ENCODE assay signal across 11 cellular contexts in genomic region chr13:30443491-30443890, GRCh38. TPM values are rescaled to one million over a fixed set of nuclear protein-coding genes. Genes with fewer than 3 reads are reported as not detected.
"Had no signal": no experiment of that assay in that cellular context is flagged by ENCODE, and none has a peak within 500 bp of the region (broad histone marks: within the 10 kb centered on the region; RNA-seq: fewer than 3 reads in every experiment).

No MANE protein-coding gene starts in this region.

RNA-seq across cellular contexts. Expression of gene UBE2L5, which starts 21.2 kb away (rescaled TPM):
- total RNA-seq: activated CD4-positive, alpha-beta T cell treated with anti-CD3 and anti-CD28 coated beads, Interleukin-2, amount 10 ng/mL, durations not matched to agents 24 days and 14 days; activated CD8-positive, alpha-beta T cell treated with anti-CD3 and anti-CD28 coated beads for 36 hours; activated naive CD8-positive, alpha-beta T cell treated with anti-CD3 and anti-CD28 coated beads, Interleukin-2, amount 10 ng/mL, durations not matched to agents 7 days and 5 days; activated T-helper 2 cell treated with anti-CD3 and anti-CD28 coated beads, Interferon-gamma antibody, Interleukin-2, Interleukin-4, amounts not matched to agents 10 μg/mL and 5 μg/mL and 100 μg/mL, durations not matched to agents 14 hours and 24 hours and 36 hours; ascending aorta; chondrocyte; NCI-H460; Right ventricle myocardium superior; T-helper 1 cell treated with Interleukin-12 subunit alpha and Interleukin-12 subunit beta and Interleukin-4 antibody, amounts not matched to agents 30 ng/mL and 1 ng/mL, for 36 hours; T-helper 2 cell treated with Interferon-gamma antibody and Interleukin-4, amounts not matched to agents 100 ng/mL and 5 ng/mL, for 36 hours had no signal
- polyA plus RNA-seq: cardiac muscle cell had no signal
